Comparison of ENCODE assay signal across 16 cellular contexts in the genomic region with DNA sequence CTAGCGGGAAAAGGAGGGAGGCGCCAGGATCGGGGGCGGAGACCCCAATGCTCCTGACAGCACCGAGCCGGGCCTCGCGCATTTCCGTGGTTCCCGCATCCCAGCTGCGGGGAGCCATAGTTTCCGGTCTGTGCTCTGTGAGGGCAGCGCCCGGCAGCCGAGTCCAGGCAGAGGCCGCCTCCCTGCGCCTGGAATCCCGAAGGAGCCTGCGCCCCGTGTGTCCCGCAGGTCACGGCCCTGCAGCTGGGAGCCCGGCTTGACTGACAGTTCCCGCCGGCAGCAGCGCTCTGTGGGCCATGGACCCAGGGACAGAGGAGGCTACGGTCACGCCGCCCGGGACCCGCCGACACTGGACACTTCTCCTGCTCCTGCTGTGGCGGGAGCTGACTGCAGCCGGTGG.
DNase-seq lines count a peak whose midpoint lies in the region; ATAC-seq and TF ChIP-seq lines count a peak whose summit lies in the region.
"Had no signal": no experiment of that assay in that cellular context is flagged by ENCODE, and none has a peak within 500 bp of the region (broad histone marks: within the 10 kb centered on the region; RNA-seq: fewer than 3 reads in every experiment).

No MANE protein-coding gene starts in this region.

- no peaks in the 10 kb centered on the region for H3K79me2 ChIP-seq in PC-9 (ENCODE audit: low read depth)

- peak overlapping the region; percentile 41 for H3K27ac ChIP-seq in CD4-positive, CD25-positive, alpha-beta regulatory T cell (ENCODE audit: insufficient read depth, low read length, poor library complexity, severe bottlenecking)
- H3K27ac ChIP-seq in naive thymus-derived CD4-positive, alpha-beta T cell (ENCODE audit: low read depth, low read length), result peak overlapping the region; percentile 26
- H3K27ac ChIP-seq in PC-9, result no peak overlapping the region
- H3K27ac ChIP-seq: coronary artery had no signal

- CTCF ChIA-PET in naive thymus-derived CD4-positive, alpha-beta T cell (lab: Charles Lee), result no interaction called here
- CTCF ChIA-PET in PC-9 (lab: Charles Lee), result no interaction called here

- H3K36me3 Mint-ChIP-seq in CD4-positive, CD25-positive, alpha-beta regulatory T cell, result peaks cover 32% of the 10 kb centered on the region
- peaks cover 51% of the 10 kb centered on the region for H3K36me3 Mint-ChIP-seq in central memory CD8-positive, alpha-beta T cell (ENCODE audit: insufficient read depth)
- H3K36me3 Mint-ChIP-seq in naive thymus-derived CD4-positive, alpha-beta T cell, result peaks cover 4 to 34% (median 20%) of the 10 kb centered on the region in 5 donors

- POLR2A ChIA-PET in naive thymus-derived CD4-positive, alpha-beta T cell (lab: Charles Lee), result interaction anchor here (0.9 to 1.6 kb wide), 2 partner anchors 16 to 20 kb away, joined by 3 to 4 read pairs; no protein-coding TSS in a partner anchor
- POLR2A ChIA-PET in PC-9 (lab: Charles Lee; ENCODE audit: unreplicated experiment), result no interaction called here

- peaks cover 0 to 3% (median 0%) of the 10 kb centered on the region in 7 donors for H3K9me3 Mint-ChIP-seq in CD4-positive, CD25-positive, alpha-beta regulatory T cell
- no peaks in the 10 kb centered on the region for H3K9me3 Mint-ChIP-seq in central memory CD8-positive, alpha-beta T cell
- H3K9me3 Mint-ChIP-seq in naive thymus-derived CD4-positive, alpha-beta T cell, result peaks cover 0 to 10% (median 0%) of the 10 kb centered on the region in 11 donors

- TF ChIP-seq CTCF in PC-9 (conservative IDR thresholded peaks at IDR 0.05), result no peak

- H3K4me2 ChIP-seq in PC-9, result no peak overlapping the region

- no peak overlapping the region for H2AFZ ChIP-seq in PC-9

- H3K36me3 ChIP-seq in CD4-positive, CD25-positive, alpha-beta regulatory T cell (ENCODE audit: control insufficient read depth, insufficient read depth, low read length), result peaks cover 68% of the 10 kb centered on the region
- peaks cover 16 to 71% (median 22%) of the 10 kb centered on the region in 3 experiments for H3K36me3 ChIP-seq in naive thymus-derived CD4-positive, alpha-beta T cell (ENCODE audit: control insufficient read depth in 2 of 3, insufficient read depth in 3 of 3, low read length in 3 of 3)
- H3K36me3 ChIP-seq in PC-9 (ENCODE audit: low read depth), result no peaks in the 10 kb centered on the region

- H3K4me1 Mint-ChIP-seq in CD4-positive, CD25-positive, alpha-beta regulatory T cell, result peaks cover 22 to 68% (median 39%) of the 10 kb centered on the region in 4 donors
- peaks cover 63% of the 10 kb centered on the region for H3K4me1 Mint-ChIP-seq in central memory CD8-positive, alpha-beta T cell
- peaks cover 51 to 77% (median 66%) of the 10 kb centered on the region in 7 donors for H3K4me1 Mint-ChIP-seq in naive thymus-derived CD4-positive, alpha-beta T cell

- H3K27ac Mint-ChIP-seq in CD4-positive, CD25-positive, alpha-beta regulatory T cell, result no peak overlapping the region
- peak overlapping the region; percentile 76 for H3K27ac Mint-ChIP-seq in central memory CD8-positive, alpha-beta T cell (ENCODE audit: low read depth)
- peak overlapping the region in 4 of 9 donors; percentile 51 to 95 (median 88) for H3K27ac Mint-ChIP-seq in naive thymus-derived CD4-positive, alpha-beta T cell

- no peak for DNase-seq in CD4-positive, CD25-positive, alpha-beta regulatory T cell
- DNase-seq in central memory CD8-positive, alpha-beta T cell (ENCODE audit: low spot score in 2 of 2), result no peak
- DNase-seq in naive thymus-derived CD4-positive, alpha-beta T cell, result no peak
- no peak for DNase-seq in activated CD4-positive, CD25-positive, alpha-beta regulatory T cell treated with anti-CD3 and anti-CD28 coated beads, Interleukin-2, amount 50 U/mL, for 72 hours
- DNase-seq in PC-9, result no peak
- no peak for DNase-seq in HPDE6-E6E7 (ENCODE audit: extremely low spot score)
- no peak for DNase-seq in SW 1271 (lab: John Stamatoyannopoulos, UW)
- DNase-seq: amygdala, DMS79 treated with DMSO at 0.1 percent for 48 hours, KBM-7, NCI-H1105, SIG-M5 had no signal

- ATAC-seq in CD4-positive, CD25-positive, alpha-beta regulatory T cell (ENCODE audit: low read depth in 2 of 2), result no peak
- peak; percentile 2 for ATAC-seq in GM21447 (IDR thresholded peaks at IDR 0.05; ENCODE audit: unreplicated experiment)
- ATAC-seq in central memory CD8-positive, alpha-beta T cell (replicated peaks; ENCODE audit: extremely low read depth, poor library complexity, severe bottlenecking), result no peak
- no peak for ATAC-seq in naive thymus-derived CD4-positive, alpha-beta T cell
- ATAC-seq: HCT116 had no signal

- H3K9me2 ChIP-seq in PC-9 (ENCODE audit: insufficient read depth), result no peaks in the 10 kb centered on the region

- no peaks in the 10 kb centered on the region for H3K9me3 ChIP-seq in CD4-positive, CD25-positive, alpha-beta regulatory T cell (ENCODE audit: control insufficient read depth in 2 of 2, low read length in 2 of 2)
- H3K9me3 ChIP-seq in naive thymus-derived CD4-positive, alpha-beta T cell (ENCODE audit: control insufficient read depth in 2 of 3, low read length in 3 of 3), result no peaks in the 10 kb centered on the region
- H3K9me3 ChIP-seq in PC-9 (ENCODE audit: insufficient read depth, low read depth), result no peaks in the 10 kb centered on the region
- H3K9me3 ChIP-seq: tibial nerve had no signal

- H3K4me3 ChIP-seq in CD4-positive, CD25-positive, alpha-beta regulatory T cell (ENCODE audit: low read depth, low read length), result no peak overlapping the region
- no peak overlapping the region for H3K4me3 ChIP-seq in naive thymus-derived CD4-positive, alpha-beta T cell (ENCODE audit: low read length)
- no peak overlapping the region for H3K4me3 ChIP-seq in PC-9
- H3K4me3 ChIP-seq: coronary artery, tibial nerve had no signal

- H4K20me1 ChIP-seq in PC-9 (ENCODE audit: insufficient read depth), result no peaks in the 10 kb centered on the region

- BruUV-seq in PC-9 (replicated peaks; lab: Mats Ljungman, UMichigan), result no TSS peak

- H3K4me3 Mint-ChIP-seq in CD4-positive, CD25-positive, alpha-beta regulatory T cell, result no peak overlapping the region
- H3K4me3 Mint-ChIP-seq in central memory CD8-positive, alpha-beta T cell, result peak overlapping the region; percentile 70
- H3K4me3 Mint-ChIP-seq in naive thymus-derived CD4-positive, alpha-beta T cell, result peak overlapping the region in 5 of 10 donors; percentile 12 to 87 (median 51)

- no peaks in the 10 kb centered on the region; the same call in 1 of the 2 replicates for H3F3A ChIP-seq in PC-9 (ENCODE audit: insufficient read depth, low read depth)

- peaks cover 42% of the 10 kb centered on the region for H3K4me1 ChIP-seq in CD4-positive, CD25-positive, alpha-beta regulatory T cell (ENCODE audit: control insufficient read depth, insufficient read depth, low read length, poor library complexity, severe bottlenecking)
- H3K4me1 ChIP-seq in naive thymus-derived CD4-positive, alpha-beta T cell (ENCODE audit: control insufficient read depth in 2 of 2, insufficient read depth in 2 of 2, low read length in 2 of 2), result peaks cover 28 to 34% of the 10 kb centered on the region in 2 donors
- no peaks in the 10 kb centered on the region for H3K4me1 ChIP-seq in PC-9 (replicated peaks; ENCODE audit: insufficient read depth)

- no peaks in the 10 kb centered on the region for H3K27me3 ChIP-seq in CD4-positive, CD25-positive, alpha-beta regulatory T cell (ENCODE audit: control insufficient read depth, insufficient read depth, low read length)
- H3K27me3 ChIP-seq in naive thymus-derived CD4-positive, alpha-beta T cell (ENCODE audit: control insufficient read depth in 2 of 2, insufficient read depth in 2 of 2, low read length in 2 of 2), result no peaks in the 10 kb centered on the region
- H3K27me3 ChIP-seq in PC-9 (ENCODE audit: insufficient read depth, low read depth), result no peaks in the 10 kb centered on the region
- H3K27me3 ChIP-seq: tibial nerve had no signal

- intact Hi-C loops in naive thymus-derived CD4-positive, alpha-beta T cell (cut with micrococcal nuclease), result loop anchor here in 1 of 2 donors (2.0 to 5.0 kb wide), 3 partner anchors 18 to 179 kb away; no protein-coding TSS in a partner anchor
- intact Hi-C loops in PC-9 (cut with micrococcal nuclease; ENCODE audit: unreplicated experiment), result no loop called here

- no peaks in the 10 kb centered on the region for H3K27me3 Mint-ChIP-seq in CD4-positive, CD25-positive, alpha-beta regulatory T cell
- H3K27me3 Mint-ChIP-seq in central memory CD8-positive, alpha-beta T cell, result no peaks in the 10 kb centered on the region
- H3K27me3 Mint-ChIP-seq in naive thymus-derived CD4-positive, alpha-beta T cell, result no peaks in the 10 kb centered on the region
